ENCODE assay signal across 1 cellular context in genomic region chr1:172360960-172361359, GRCh38.
TF ChIP-seq lines count a peak whose summit lies in the region.

No MANE protein-coding gene starts in this region.

TF ChIP-seq in H1, 55 proteins besides CTCF, POLR2A, EP300 and RAD21 (continued from another document):
- TF ChIP-seq CTBP2 (IDR thresholded peaks at IDR 0.05; ENCODE audit: borderline replicate concordance, insufficient read depth, insufficient read length, low read length) (no peak), BCL11A (IDR thresholded peaks at IDR 0.05; ENCODE audit: low read depth in 2 of 2, low read length in 2 of 2) (no peak), CHD7 (IDR thresholded peaks at IDR 0.05; ENCODE audit: insufficient replicate concordance, low read length) (no peak)
